ENCODE assay signal across 9 cellular contexts in the genomic region with DNA sequence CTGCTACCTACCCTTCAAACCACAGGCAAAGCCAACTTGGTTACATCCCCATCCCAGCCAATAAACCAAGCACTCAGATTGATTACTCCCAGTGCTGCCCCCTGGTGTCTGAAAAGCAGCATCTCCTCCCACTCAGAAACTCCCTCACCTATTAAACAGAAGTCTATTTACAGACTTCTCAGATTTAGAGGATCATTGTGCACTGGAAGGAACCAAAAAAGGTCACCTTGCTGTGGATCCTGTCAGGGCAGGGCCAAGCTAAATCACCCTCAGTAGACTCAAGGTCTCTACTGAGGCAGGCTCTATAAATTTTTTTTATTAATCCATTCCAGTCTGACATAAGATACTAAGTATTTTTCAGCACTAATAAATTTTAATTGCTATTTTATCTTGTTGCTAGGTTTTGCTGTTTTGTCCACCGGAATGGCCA.
DNase-seq lines count a peak whose midpoint lies in the region; ATAC-seq and TF ChIP-seq lines count a peak whose summit lies in the region.
"Had no signal": no experiment of that assay in that cellular context is flagged by ENCODE, and none has a peak within 500 bp of the region (broad histone marks: within the 10 kb centered on the region; RNA-seq: fewer than 3 reads in every experiment).

No MANE protein-coding gene starts in this region.

- ATAC-seq in GM21360 (IDR thresholded peaks at IDR 0.05; ENCODE audit: unreplicated experiment), result no peak

- peak overlapping the region; percentile 5; the same call in 1 of the 2 replicates for H3K27ac ChIP-seq in VCaP
- H3K27ac ChIP-seq: BLaER1 had no signal

- peak; percentile 95 for TF ChIP-seq CTCF in VCaP (conservative IDR thresholded peaks at IDR 0.05)

- in situ Hi-C loops in T47D (cut with HindIII; ENCODE audit: low pct_unique_long_range_greater_than_20kb, low sequenced_read_pairs), result no loop called here

- peak; percentile 19 for DNase-seq in NK-92 treated with Interleukin-12 subunit alpha and Interleukin-12 subunit beta, amount 100 ng/mL, for 24 hours (lab: John Stamatoyannopoulos, UW)
- no peak for DNase-seq in NK-92 (lab: John Stamatoyannopoulos, UW; ENCODE audit: unreplicated experiment)
- DNase-seq in NCI-H2171 treated with DMSO at 0.1 percent for 48 hours (lab: John Stamatoyannopoulos, UW), result peak; percentile 67
- DNase-seq in T47D (ENCODE audit: low read depth in 1 of 2, low spot score in 1 of 2), result peak; percentile 78 to 85
- DNase-seq in inferior parietal cortex (ENCODE audit: extremely low spot score), result peak; percentile 81
- peak; percentile 37 to 75 (median 51) for DNase-seq in stimulated activated CD4-positive, alpha-beta T cell treated with anti-CD3 and anti-CD28 coated beads, Interleukin-12 subunit alpha, Interleukin-12 subunit beta, amount 100 ng/mL, for 48 hours (ENCODE audit: low read depth in 2 of 3, low spot score in 1 of 3)
